Comparison of ENCODE assay signal across 8 cellular contexts in genomic region chr11:110463153-110463552, GRCh38. TPM values are rescaled to one million over a fixed set of nuclear protein-coding genes. Genes with fewer than 3 reads are reported as not detected.
DNase-seq lines count a peak whose midpoint lies in the region; ATAC-seq, FAIRE-seq and TF ChIP-seq lines count a peak whose summit lies in the region.

No MANE protein-coding gene starts in this region.

- H3K27me3 Mint-ChIP-seq in naive thymus-derived CD4-positive, alpha-beta T cell, result no peaks in the 10 kb centered on the region

- H3K9me1 ChIP-seq in endothelial cell of umbilical vein (replicated peaks; ENCODE audit: control insufficient read depth, extremely low read depth, insufficient read depth, low read length), result no peaks in the 10 kb centered on the region

- H3K4me3 ChIP-seq in PC-3 (ENCODE audit: low read length), result no peak overlapping the region
- no peak overlapping the region for H3K4me3 ChIP-seq in endothelial cell of umbilical vein (replicated peaks in 1 of 3; ENCODE audit: insufficient read depth in 1 of 3, low read depth in 1 of 3, low read length in 3 of 3)
- H3K4me3 ChIP-seq in naive thymus-derived CD4-positive, alpha-beta T cell (ENCODE audit: low read length), result no peak overlapping the region

- peaks cover 0 to 10% (median 2%) of the 10 kb centered on the region in 7 donors for H3K4me1 Mint-ChIP-seq in naive thymus-derived CD4-positive, alpha-beta T cell

- intact Hi-C loops in PC-3 (cut with micrococcal nuclease) (loop anchor here (5.0 kb wide), 1 partner anchor 769 kb away; no protein-coding TSS in a partner anchor), endothelial cell of umbilical vein (cut with micrococcal nuclease) (loop anchor here (1.0 to 10.0 kb wide), 3 partner anchors 249 to 982 kb away; partner anchors contain the start of gene ARHGAP20)
- intact Hi-C loops in naive thymus-derived CD4-positive, alpha-beta T cell (cut with micrococcal nuclease), result loop anchor here in 1 of 2 donors (5.0 kb wide), 1 partner anchor 769 kb away; no protein-coding TSS in a partner anchor

- DNase-seq in EH (ENCODE audit: low read depth), result peak; percentile 56
- DNase-seq in PC-3, result peak; percentile 51
- DNase-seq in endothelial cell of umbilical vein (ENCODE audit: low read depth, low spot score), result peak; percentile 39
- DNase-seq in naive thymus-derived CD4-positive, alpha-beta T cell, result peak in 2 of 9 donors; percentile 7 to 9

- H3K36me3 ChIP-seq in PC-3 (ENCODE audit: low read depth, low read length) (no peaks in the 10 kb centered on the region), endothelial cell of umbilical vein (ENCODE audit: control insufficient read depth in 2 of 2, extremely low read depth in 1 of 2, insufficient read depth in 2 of 2, low read length in 2 of 2) (no peaks in the 10 kb centered on the region)
- H3K36me3 ChIP-seq in naive thymus-derived CD4-positive, alpha-beta T cell (ENCODE audit: control insufficient read depth in 2 of 3, insufficient read depth in 3 of 3, low read length in 3 of 3), result peaks cover 0 to 35% (median 5%) of the 10 kb centered on the region in 3 experiments

- H3K36me3 Mint-ChIP-seq in naive thymus-derived CD4-positive, alpha-beta T cell, result peaks cover 0 to 49% (median 27%) of the 10 kb centered on the region in 5 donors

- POLR2A ChIA-PET in PC-3 (lab: Charles Lee; ENCODE audit: unreplicated experiment), result no interaction called here
- POLR2A ChIA-PET in endothelial cell of umbilical vein (lab: Charles Lee), result no interaction called here
- POLR2A ChIA-PET in naive thymus-derived CD4-positive, alpha-beta T cell (lab: Charles Lee), result no interaction called here

- H3K27ac ChIP-seq in PC-3 (ENCODE audit: low read length) (no peak overlapping the region), endothelial cell of umbilical vein (ENCODE audit: insufficient read depth, low read depth, low read length) (no peak overlapping the region)
- H3K27ac ChIP-seq in naive thymus-derived CD4-positive, alpha-beta T cell (ENCODE audit: low read depth, low read length), result no peak overlapping the region

- no peaks in the 10 kb centered on the region for H3F3A ChIP-seq in PC-3 (ENCODE audit: low read length, unreplicated experiment)

- dilution Hi-C loops in endothelial cell of umbilical vein (cut with MboI; ENCODE audit: extremely low pct_ligation_motif_present, low sequenced_read_pairs), result no loop called here

- H3K9me3 Mint-ChIP-seq in naive thymus-derived CD4-positive, alpha-beta T cell, result no peaks in the 10 kb centered on the region

- no peak for TF ChIP-seq POLR2A in endothelial cell of umbilical vein (IDR thresholded peaks at IDR 0.05; ENCODE audit: low read depth, low read length)

- H3K27ac Mint-ChIP-seq in naive thymus-derived CD4-positive, alpha-beta T cell, result peak overlapping the region in 1 of 9 donors; percentile 63

- TF ChIP-seq CTCF in PC-3 (conservative IDR thresholded peaks at IDR 0.05; ENCODE audit: low read depth, low read length) (peak; percentile 70), endothelial cell of umbilical vein (IDR thresholded peaks at IDR 0.05; ENCODE audit: extremely low read depth in 1 of 2, insufficient read depth in 1 of 2, low read depth in 1 of 2, low read length in 2 of 2) (peak; percentile 41 to 51)

- CTCF ChIA-PET in PC-3 (lab: Charles Lee) (interaction anchor here (0.5 kb wide), 1 partner anchor 27 kb away, joined by 4 read pairs; no protein-coding TSS in a partner anchor), endothelial cell of umbilical vein (lab: Charles Lee) (interaction anchor here (0.6 to 5.3 kb wide), 8 partner anchors 8 to 983 kb away, joined by 3 to 69 read pairs (median 4); no protein-coding TSS in a partner anchor)
- CTCF ChIA-PET in naive thymus-derived CD4-positive, alpha-beta T cell (lab: Charles Lee), result no interaction called here

- no peaks in the 10 kb centered on the region for H3K27me3 ChIP-seq in PC-3 (ENCODE audit: low read length)
- H3K27me3 ChIP-seq in endothelial cell of umbilical vein (ENCODE audit: control insufficient read depth in 2 of 2, insufficient read depth in 2 of 2, low read length in 2 of 2), result no peaks in the 10 kb centered on the region
- H3K27me3 ChIP-seq in naive thymus-derived CD4-positive, alpha-beta T cell (ENCODE audit: control insufficient read depth in 2 of 2, insufficient read depth in 2 of 2, low read length in 2 of 2), result no peaks in the 10 kb centered on the region

- FAIRE-seq in endothelial cell of umbilical vein (lab: Jason Lieb, UNC), result no peak

- H3K9me3 ChIP-seq in PC-3 (ENCODE audit: low read length), result no peaks in the 10 kb centered on the region
- no peaks in the 10 kb centered on the region for H3K9me3 ChIP-seq in endothelial cell of umbilical vein (replicated peaks; ENCODE audit: control insufficient read depth, insufficient read depth, low read length)
- H3K9me3 ChIP-seq in naive thymus-derived CD4-positive, alpha-beta T cell (ENCODE audit: control insufficient read depth in 2 of 3, low read length in 3 of 3), result no peaks in the 10 kb centered on the region

- BruUV-seq in PC-3 (replicated peaks; lab: Mats Ljungman, UMichigan) (no TSS peak), endothelial cell of umbilical vein (replicated peaks; lab: Mats Ljungman, UMichigan) (no TSS peak)

- ATAC-seq in HG03520 (IDR thresholded peaks at IDR 0.05; ENCODE audit: unreplicated experiment) (peak; percentile 63), PC-3 (peak; percentile 89), HG03460 (IDR thresholded peaks at IDR 0.05; ENCODE audit: unreplicated experiment) (no peak), HG03159 (IDR thresholded peaks at IDR 0.05; ENCODE audit: unreplicated experiment) (no peak), HG03196 (IDR thresholded peaks at IDR 0.05; ENCODE audit: unreplicated experiment) (no peak)
- peak; percentile 64 for ATAC-seq in naive thymus-derived CD4-positive, alpha-beta T cell

- no peak overlapping the region for H3K4me3 Mint-ChIP-seq in naive thymus-derived CD4-positive, alpha-beta T cell

- no peaks in the 10 kb centered on the region for H3K9me2 ChIP-seq in PC-3 (replicated peaks; ENCODE audit: low read length)

- H3K4me1 ChIP-seq in PC-3 (ENCODE audit: insufficient read depth, low read length) (no peaks in the 10 kb centered on the region), endothelial cell of umbilical vein (ENCODE audit: control insufficient read depth, extremely low read depth, insufficient read depth, low read length) (no peaks in the 10 kb centered on the region)
- no peaks in the 10 kb centered on the region for H3K4me1 ChIP-seq in naive thymus-derived CD4-positive, alpha-beta T cell (ENCODE audit: control insufficient read depth in 2 of 2, insufficient read depth in 2 of 2, low read length in 2 of 2)

- no peak overlapping the region for H2AFZ ChIP-seq in PC-3 (ENCODE audit: low read length)
- H2AFZ ChIP-seq in endothelial cell of umbilical vein (ENCODE audit: low read depth, low read length), result no peak overlapping the region

- H3K4me2 ChIP-seq in PC-3 (ENCODE audit: low read length), result no peak overlapping the region
- no peak overlapping the region for H3K4me2 ChIP-seq in endothelial cell of umbilical vein (ENCODE audit: insufficient read depth, low read length)

- no peak overlapping the region for H3K9ac ChIP-seq in PC-3 (ENCODE audit: low read length)
- no peak overlapping the region for H3K9ac ChIP-seq in endothelial cell of umbilical vein (replicated peaks; ENCODE audit: extremely low read depth, insufficient read depth, low read length)

- H4K20me1 ChIP-seq in PC-3 (ENCODE audit: low read length) (0 out of 2 replicates have a peak, but pooled peaks cover 4% of the 10 kb centered on the region), endothelial cell of umbilical vein (replicated peaks; ENCODE audit: control insufficient read depth, extremely low read depth, insufficient read depth, low read length) (no peaks in the 10 kb centered on the region)

- no peaks in the 10 kb centered on the region for H3K79me2 ChIP-seq in PC-3 (ENCODE audit: low read length)
- no peaks in the 10 kb centered on the region for H3K79me2 ChIP-seq in endothelial cell of umbilical vein (ENCODE audit: control insufficient read depth, insufficient read depth, low read length)

TF ChIP-seq in endothelial cell of umbilical vein, 7 proteins besides CTCF, POLR2A, EP300 and RAD21:
- TF ChIP-seq GATA2 (IDR thresholded peaks at IDR 0.05; ENCODE audit: insufficient read depth, insufficient read length, low read depth, low read length) (no peak), FOS (IDR thresholded peaks at IDR 0.05; ENCODE audit: borderline replicate concordance, insufficient read depth, low read length) (no peak), MAX (IDR thresholded peaks at IDR 0.05; ENCODE audit: insufficient read depth, insufficient read length) (no peak), EZH2 (IDR thresholded peaks at IDR 0.05; ENCODE audit: borderline replicate concordance, low read depth, low read length, severe bottlenecking) (no peak), POLR2AphosphoS5 (IDR thresholded peaks at IDR 0.05; ENCODE audit: insufficient read depth, low read depth, low read length) (no peak), JUN (IDR thresholded peaks at IDR 0.05; ENCODE audit: borderline replicate concordance, insufficient read depth, insufficient read length, low read depth) (no peak), MYC (IDR thresholded peaks at IDR 0.05; ENCODE audit: low read depth, low read length) (no peak)

RNA-seq across cellular contexts. Expression of gene FDX1, which starts 33.4 kb away (rescaled TPM):
- total RNA-seq in PC-3 (2014; rRNA removed) (14.8 and 16.6 TPM in 2 replicates), endothelial cell of umbilical vein (9.9 and 11.0 TPM in 2 replicates)
- 3.7 and 4.7 TPM in 2 replicates for polyA plus RNA-seq in endothelial cell of umbilical vein
- 4.8 and 4.9 TPM in 2 replicates for polyA plus RNA-seq in endothelial cell of umbilical vein (2011; cell fraction: cytosol; rRNA removed)
- polyA plus RNA-seq in endothelial cell of umbilical vein (2011; cell fraction: nucleus; rRNA removed), result 1.9 and 2.6 TPM in 2 replicates
- 7.8 and 11.9 TPM in 2 replicates for polyA plus RNA-seq in endothelial cell of umbilical vein (2012)
- polyA minus RNA-seq in endothelial cell of umbilical vein, result 2.5 and 3.8 TPM in 2 replicates
- 4.7 TPM for polyA minus RNA-seq in endothelial cell of umbilical vein (2011; cell fraction: cytosol; rRNA and poly(A)+ RNA removed)
- 1.8 and 1.9 TPM in 2 replicates for polyA minus RNA-seq in endothelial cell of umbilical vein (2011; cell fraction: nucleus; rRNA and poly(A)+ RNA removed)
- total RNA-seq in naive thymus-derived CD4-positive, alpha-beta T cell, result 10 to 100 TPM in 3 of 5 experiments, 1 to 10 TPM in 2; 7.7 to 11.2 (median 10.8) TPM
- 10 to 100 TPM; 12.3 to 18.5 TPM for polyA plus RNA-seq in naive thymus-derived CD4-positive, alpha-beta T cell

Comparison
In these comparisons a context has a peak if more than half of its experiments do, and no peak if none do; other contexts are left out.
1. ATAC-seq: peak in HG03520 (single experiment), PC-3 (single experiment) and naive thymus-derived CD4-positive, alpha-beta T cell (single experiment); none in HG03460 (single experiment), HG03159 (single experiment) and HG03196 (single experiment).